ENCODE assay signal across 1 cellular context in the genomic region with DNA sequence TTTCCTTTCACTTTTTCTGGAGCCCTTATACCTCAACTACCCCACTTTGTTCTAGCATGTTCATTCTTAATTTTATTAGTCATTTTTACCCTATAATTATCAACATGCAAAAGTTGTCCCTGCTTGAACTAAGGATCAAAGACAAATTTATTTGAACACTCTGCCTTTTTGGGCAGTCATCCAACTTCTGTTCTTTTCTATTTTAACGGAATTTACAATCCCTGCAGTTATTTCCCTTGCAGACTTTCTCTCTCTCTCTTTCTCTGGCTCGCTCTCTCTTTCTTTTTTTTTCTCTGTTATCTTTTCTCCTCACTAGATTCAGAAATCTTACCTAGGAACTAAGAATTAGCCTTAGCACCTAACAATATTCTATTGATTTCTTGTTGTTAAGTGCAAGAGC.
TF ChIP-seq lines count a peak whose summit lies in the region.

No MANE protein-coding gene starts in this region.

TF ChIP-seq in GM23338, 12 proteins besides CTCF, POLR2A, EP300 and RAD21 (continued from another document):
- TF ChIP-seq, protein P1, sequence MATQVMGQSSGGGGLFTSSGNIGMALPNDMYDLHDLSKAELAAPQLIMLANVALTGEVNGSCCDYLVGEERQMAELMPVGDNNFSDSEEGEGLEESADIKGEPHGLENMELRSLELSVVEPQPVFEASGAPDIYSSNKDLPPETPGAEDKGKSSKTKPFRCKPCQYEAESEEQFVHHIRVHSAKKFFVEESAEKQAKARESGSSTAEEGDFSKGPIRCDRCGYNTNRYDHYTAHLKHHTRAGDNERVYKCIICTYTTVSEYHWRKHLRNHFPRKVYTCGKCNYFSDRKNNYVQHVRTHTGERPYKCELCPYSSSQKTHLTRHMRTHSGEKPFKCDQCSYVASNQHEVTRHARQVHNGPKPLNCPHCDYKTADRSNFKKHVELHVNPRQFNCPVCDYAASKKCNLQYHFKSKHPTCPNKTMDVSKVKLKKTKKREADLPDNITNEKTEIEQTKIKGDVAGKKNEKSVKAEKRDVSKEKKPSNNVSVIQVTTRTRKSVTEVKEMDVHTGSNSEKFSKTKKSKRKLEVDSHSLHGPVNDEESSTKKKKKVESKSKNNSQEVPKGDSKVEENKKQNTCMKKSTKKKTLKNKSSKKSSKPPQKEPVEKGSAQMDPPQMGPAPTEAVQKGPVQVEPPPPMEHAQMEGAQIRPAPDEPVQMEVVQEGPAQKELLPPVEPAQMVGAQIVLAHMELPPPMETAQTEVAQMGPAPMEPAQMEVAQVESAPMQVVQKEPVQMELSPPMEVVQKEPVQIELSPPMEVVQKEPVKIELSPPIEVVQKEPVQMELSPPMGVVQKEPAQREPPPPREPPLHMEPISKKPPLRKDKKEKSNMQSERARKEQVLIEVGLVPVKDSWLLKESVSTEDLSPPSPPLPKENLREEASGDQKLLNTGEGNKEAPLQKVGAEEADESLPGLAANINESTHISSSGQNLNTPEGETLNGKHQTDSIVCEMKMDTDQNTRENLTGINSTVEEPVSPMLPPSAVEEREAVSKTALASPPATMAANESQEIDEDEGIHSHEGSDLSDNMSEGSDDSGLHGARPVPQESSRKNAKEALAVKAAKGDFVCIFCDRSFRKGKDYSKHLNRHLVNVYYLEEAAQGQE (IDR thresholded peaks at IDR 0.05; ENCODE audit: unreplicated experiment): no peak
- TF ChIP-seq ZNF331 (CRISPR knock-in tag; IDR thresholded peaks at IDR 0.05; ENCODE audit: low read depth): no peak
- TF ChIP-seq POLR2AphosphoS5 (IDR thresholded peaks at IDR 0.05; ENCODE audit: low read depth): no peak
- no peak for TF ChIP-seq CREB1 (CRISPR knock-in tag; IDR thresholded peaks at IDR 0.05; ENCODE audit: low read depth)
- no peak for TF ChIP-seq NANOG (IDR thresholded peaks at IDR 0.05; ENCODE audit: borderline replicate concordance)
- TF ChIP-seq ZNF114 (CRISPR knock-in tag; IDR thresholded peaks at IDR 0.05): no peak
